Comparison of ENCODE assay signal across 31 cellular contexts in the genomic region with DNA sequence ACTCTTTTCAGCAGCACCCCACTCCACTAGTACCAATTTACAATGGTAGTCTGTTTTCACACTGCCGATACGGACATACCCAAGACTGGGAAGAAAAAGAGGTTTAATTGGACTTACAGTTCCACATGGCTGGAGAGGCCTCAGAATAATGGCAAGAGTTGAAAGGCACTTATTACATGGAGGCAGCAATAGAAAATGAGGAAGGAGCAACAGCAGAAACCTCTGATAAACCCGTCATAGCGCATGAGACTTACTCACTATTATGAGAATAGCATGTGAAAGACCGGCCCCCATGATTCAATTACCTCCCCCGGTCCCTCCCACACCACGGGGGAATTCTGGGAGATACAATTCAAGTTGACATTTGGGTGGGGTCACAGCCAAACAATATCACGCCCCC. TPM values are rescaled to one million over a fixed set of nuclear protein-coding genes. Genes with fewer than 3 reads are reported as not detected.
DNase-seq lines count a peak whose midpoint lies in the region; ATAC-seq, FAIRE-seq and TF ChIP-seq lines count a peak whose summit lies in the region.
"Had no signal": no experiment of that assay in that cellular context is flagged by ENCODE, and none has a peak within 500 bp of the region (broad histone marks: within the 10 kb centered on the region; RNA-seq: fewer than 3 reads in every experiment).

No MANE protein-coding gene starts in this region.

- H3K4me1 Mint-ChIP-seq in type B pancreatic cell (ENCODE audit: unreplicated experiment): peaks cover 6% of the 10 kb centered on the region
- H3K4me1 Mint-ChIP-seq in activated CD8-positive, alpha-beta T cell treated with anti-CD3 and anti-CD28 coated beads for 36 hours (ENCODE audit: low read depth): no peaks in the 10 kb centered on the region
- H3K4me1 Mint-ChIP-seq: CD14-positive monocyte; CD4-positive, alpha-beta memory T cell; CD4-positive, CD25-positive, alpha-beta regulatory T cell; CD8-positive, alpha-beta memory T cell had no signal

- H3K27me3 Mint-ChIP-seq in type B pancreatic cell: no peaks in the 10 kb centered on the region
- no peaks in the 10 kb centered on the region for H3K27me3 Mint-ChIP-seq in activated CD8-positive, alpha-beta T cell treated with anti-CD3 and anti-CD28 coated beads for 36 hours
- H3K27me3 Mint-ChIP-seq: CD4-positive, CD25-positive, alpha-beta regulatory T cell had no signal

- no peak for ATAC-seq in activated CD8-positive, alpha-beta T cell treated with anti-CD3 and anti-CD28 coated beads for 36 hours
- ATAC-seq: GM12878 had no signal

- no peak for TF ChIP-seq POLR2A in GM12891 (IDR thresholded peaks at IDR 0.05; ENCODE audit: low read depth, low read length)

- no peaks in the 10 kb centered on the region for H3K9me3 Mint-ChIP-seq in type B pancreatic cell
- peaks cover 3% of the 10 kb centered on the region for H3K9me3 Mint-ChIP-seq in activated CD8-positive, alpha-beta T cell treated with anti-CD3 and anti-CD28 coated beads for 36 hours
- H3K9me3 Mint-ChIP-seq: CD8-positive, alpha-beta memory T cell had no signal

- intact Hi-C loops in activated CD8-positive, alpha-beta T cell treated with anti-CD3 and anti-CD28 coated beads for 36 hours (cut with micrococcal nuclease): no loop called here

- H3K4me3 Mint-ChIP-seq in type B pancreatic cell: peak overlapping the region; percentile 3
- no peak overlapping the region for H3K4me3 Mint-ChIP-seq in activated CD8-positive, alpha-beta T cell treated with anti-CD3 and anti-CD28 coated beads for 36 hours
- H3K4me3 Mint-ChIP-seq: CD14-positive monocyte; CD4-positive, alpha-beta memory T cell; CD4-positive, CD25-positive, alpha-beta regulatory T cell; CD8-positive, alpha-beta memory T cell had no signal

- no peak for TF ChIP-seq CTCF in fibroblast of villous mesenchyme (IDR thresholded peaks at IDR 0.05; ENCODE audit: insufficient read depth, low read depth, low read length)
- TF ChIP-seq CTCF in type B pancreatic cell (conservative IDR thresholded peaks at IDR 0.05): no peak
- no peak for TF ChIP-seq CTCF in activated CD8-positive, alpha-beta T cell treated with anti-CD3 and anti-CD28 coated beads for 36 hours (IDR thresholded peaks at IDR 0.05)

- no peaks in the 10 kb centered on the region for H3K36me3 Mint-ChIP-seq in type B pancreatic cell
- no peaks in the 10 kb centered on the region for H3K36me3 Mint-ChIP-seq in activated CD8-positive, alpha-beta T cell treated with anti-CD3 and anti-CD28 coated beads for 36 hours (ENCODE audit: low read depth)
- H3K36me3 Mint-ChIP-seq: CD14-positive monocyte; CD4-positive, alpha-beta memory T cell; CD4-positive, CD25-positive, alpha-beta regulatory T cell; CD8-positive, alpha-beta memory T cell had no signal

- H3K4me3 ChIP-seq in fibroblast of villous mesenchyme (ENCODE audit: low read depth, low read length): no peak overlapping the region
- H3K4me3 ChIP-seq: BLaER1, GM12878 had no signal

- no peak overlapping the region for H3K27ac Mint-ChIP-seq in type B pancreatic cell
- H3K27ac Mint-ChIP-seq in activated CD8-positive, alpha-beta T cell treated with anti-CD3 and anti-CD28 coated beads for 36 hours: no peak overlapping the region
- H3K27ac Mint-ChIP-seq: CD14-positive monocyte; CD4-positive, CD25-positive, alpha-beta regulatory T cell; CD8-positive, alpha-beta memory T cell had no signal

- CTCF ChIA-PET in activated CD8-positive, alpha-beta T cell treated with anti-CD3 and anti-CD28 coated beads for 36 hours (lab: Charles Lee): no interaction called here

- DNase-seq in M059J (ENCODE audit: low read depth): peak; percentile 57
- peak; percentile 6 for DNase-seq in RPMI7951 (ENCODE audit: low read depth)
- peak; percentile 27 for DNase-seq in fibroblast of villous mesenchyme (ENCODE audit: low read depth)
- DNase-seq in type B pancreatic cell (ENCODE audit: extremely low spot score, unreplicated experiment): no peak
- DNase-seq in activated CD8-positive, alpha-beta T cell treated with anti-CD3 and anti-CD28 coated beads for 36 hours: no peak
- no peak for DNase-seq in NCI-H128 (lab: John Stamatoyannopoulos, UW; ENCODE audit: unreplicated experiment)
- no peak for DNase-seq in GM12891 (ENCODE audit: insufficient read length, low spot score)
- DNase-seq: 8988T; ACHN; BE2C; C1 segment of cervical spinal cord; CD4-positive, alpha-beta memory T cell; CD4-positive, CD25-positive, alpha-beta regulatory T cell; CD8-positive, alpha-beta memory T cell; COR-L47; DMS 273 treated with DMSO at 0.1 percent for 48 hours; DMS153; DMS53; DMS79; DND-41; EL; GDM1 had no signal

- POLR2A ChIA-PET in activated CD8-positive, alpha-beta T cell treated with anti-CD3 and anti-CD28 coated beads for 36 hours (lab: Charles Lee): no interaction called here

- FAIRE-seq in GM12891 (lab: Jason Lieb, UNC): no peak
- FAIRE-seq: A204.1, GM12878, GM19239 had no signal

TF ChIP-seq in GM12891, 5 proteins besides CTCF, POLR2A, EP300 and RAD21:
- TF ChIP-seq PAX5 (IDR thresholded peaks at IDR 0.05; ENCODE audit: insufficient read depth, low read length, severe bottlenecking) (no peak), SPI1 (IDR thresholded peaks at IDR 0.05; ENCODE audit: low read depth, low read length) (no peak), POU2F2 (IDR thresholded peaks at IDR 0.05; ENCODE audit: low read depth, low read length) (no peak), TAF1 (IDR thresholded peaks at IDR 0.05; ENCODE audit: low read depth, low read length) (no peak), POLR2AphosphoS5 (IDR thresholded peaks at IDR 0.05; ENCODE audit: low read depth, low read length) (no peak)

RNA-seq across cellular contexts. Expression of a gene that starts 34.1 kb away (rescaled TPM):
- 0.10 and 0.64 TPM in 2 replicates for total RNA-seq in M059J (2014; rRNA removed; shearing (Covaris generic))
- 0.59 and 0.60 TPM in 2 replicates for total RNA-seq in RPMI7951 (2014; rRNA removed; shearing (Covaris generic))
- not detected in 2 replicates for total RNA-seq in fibroblast of villous mesenchyme
- not detected in 2 replicates for total RNA-seq in type B pancreatic cell (ENCODE audit: low replicate concordance)
- total RNA-seq in activated CD8-positive, alpha-beta T cell treated with anti-CD3 and anti-CD28 coated beads for 36 hours: not detected
- not detected for polyA plus RNA-seq in GM12891 (2012; ENCODE audit: low read depth, missing spikeins)
- total RNA-seq: A673; CD4-positive, alpha-beta memory T cell; CD4-positive, CD25-positive, alpha-beta regulatory T cell; CD8-positive, alpha-beta memory T cell; Daoy; G401; GM12878 had no signal
- polyA plus RNA-seq: AG04450; CD14-positive monocyte; CD4-positive, alpha-beta memory T cell; CD4-positive, CD25-positive, alpha-beta regulatory T cell; CD8-positive, alpha-beta memory T cell; GM12878 had no signal

Comparison
In these comparisons a context has a peak if more than half of its experiments do, and no peak if none do; other contexts are left out.
1. DNase-seq: peak in M059J (single experiment), RPMI7951 (single experiment) and fibroblast of villous mesenchyme (single experiment); none in type B pancreatic cell (single experiment), activated CD8-positive, alpha-beta T cell treated with anti-CD3 and anti-CD28 coated beads for 36 hours (single experiment), NCI-H128 (single experiment) and GM12891 (single experiment).